2 cellular contexts compared by ENCODE assay signal in the genomic region with DNA sequence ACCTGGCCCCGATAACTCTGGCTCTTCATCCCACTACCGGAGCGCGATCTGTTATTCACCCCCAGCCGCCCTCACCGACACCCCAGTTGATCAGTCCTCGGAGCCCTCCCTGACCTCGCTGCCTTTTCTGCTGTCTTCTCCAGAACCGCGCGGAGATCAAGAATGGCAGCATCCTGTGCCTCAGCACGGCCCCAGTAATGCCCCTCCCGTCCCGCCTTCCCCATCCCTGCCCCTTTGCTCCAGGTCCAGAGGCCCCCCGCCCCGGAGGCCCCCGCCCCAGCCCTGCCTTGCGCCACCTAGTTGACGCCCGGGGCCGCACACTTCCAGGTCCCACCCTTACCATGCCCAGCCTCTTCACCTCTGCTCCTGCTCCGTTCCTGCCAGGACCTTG.
TF ChIP-seq lines count a peak whose summit lies in the region.

No MANE protein-coding gene starts in this region.

TF ChIP-seq in HCT116, 20 proteins besides CTCF, POLR2A, EP300 and RAD21:
- no peak for TF ChIP-seq ZFX (IDR thresholded peaks at IDR 0.05)
- no peak for TF ChIP-seq EGR1 (IDR thresholded peaks at IDR 0.05; ENCODE audit: low read depth)
- TF ChIP-seq, protein P1, sequence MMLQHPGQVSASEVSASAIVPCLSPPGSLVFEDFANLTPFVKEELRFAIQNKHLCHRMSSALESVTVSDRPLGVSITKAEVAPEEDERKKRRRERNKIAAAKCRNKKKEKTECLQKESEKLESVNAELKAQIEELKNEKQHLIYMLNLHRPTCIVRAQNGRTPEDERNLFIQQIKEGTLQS (IDR thresholded peaks at IDR 0.05), result no peak
- no peak for TF ChIP-seq SP1 (IDR thresholded peaks at IDR 0.05; ENCODE audit: low read depth)
- TF ChIP-seq, protein P2, sequence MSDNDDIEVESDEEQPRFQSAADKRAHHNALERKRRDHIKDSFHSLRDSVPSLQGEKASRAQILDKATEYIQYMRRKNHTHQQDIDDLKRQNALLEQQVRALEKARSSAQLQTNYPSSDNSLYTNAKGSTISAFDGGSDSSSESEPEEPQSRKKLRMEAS (IDR thresholded peaks at IDR 0.05), result no peak
- TF ChIP-seq EZH2phosphoT487 (IDR thresholded peaks at IDR 0.05; ENCODE audit: borderline replicate concordance), result no peak
- TF ChIP-seq JUND (IDR thresholded peaks at IDR 0.05), result no peak
- no peak for TF ChIP-seq FOSL1 (IDR thresholded peaks at IDR 0.05; ENCODE audit: low read depth)
- no peak for TF ChIP-seq YY1 (IDR thresholded peaks at IDR 0.05; ENCODE audit: extremely low read depth, insufficient replicate concordance, low read depth, low read length)
- no peak for TF ChIP-seq ZNF274 (IDR thresholded peaks at IDR 0.05; ENCODE audit: low read depth, low read length)

TF ChIP-seq in K562, 482 proteins besides CTCF, POLR2A, EP300 and RAD21:
- TF ChIP-seq MYBL2 (IDR thresholded peaks at IDR 0.05; ENCODE audit: low read depth) (no peak), MYBL2 (CRISPR knock-in tag; IDR thresholded peaks at IDR 0.05; ENCODE audit: borderline replicate concordance) (no peak), RFX7 (CRISPR knock-in tag; IDR thresholded peaks at IDR 0.05) (no peak), FOXJ3 (CRISPR knock-in tag; IDR thresholded peaks at IDR 0.05) (no peak), CBFB (CRISPR knock-in tag; IDR thresholded peaks at IDR 0.05) (no peak), ZNF696 (CRISPR knock-in tag; conservative IDR thresholded peaks at IDR 0.05) (no peak)
- TF ChIP-seq, protein P3, sequence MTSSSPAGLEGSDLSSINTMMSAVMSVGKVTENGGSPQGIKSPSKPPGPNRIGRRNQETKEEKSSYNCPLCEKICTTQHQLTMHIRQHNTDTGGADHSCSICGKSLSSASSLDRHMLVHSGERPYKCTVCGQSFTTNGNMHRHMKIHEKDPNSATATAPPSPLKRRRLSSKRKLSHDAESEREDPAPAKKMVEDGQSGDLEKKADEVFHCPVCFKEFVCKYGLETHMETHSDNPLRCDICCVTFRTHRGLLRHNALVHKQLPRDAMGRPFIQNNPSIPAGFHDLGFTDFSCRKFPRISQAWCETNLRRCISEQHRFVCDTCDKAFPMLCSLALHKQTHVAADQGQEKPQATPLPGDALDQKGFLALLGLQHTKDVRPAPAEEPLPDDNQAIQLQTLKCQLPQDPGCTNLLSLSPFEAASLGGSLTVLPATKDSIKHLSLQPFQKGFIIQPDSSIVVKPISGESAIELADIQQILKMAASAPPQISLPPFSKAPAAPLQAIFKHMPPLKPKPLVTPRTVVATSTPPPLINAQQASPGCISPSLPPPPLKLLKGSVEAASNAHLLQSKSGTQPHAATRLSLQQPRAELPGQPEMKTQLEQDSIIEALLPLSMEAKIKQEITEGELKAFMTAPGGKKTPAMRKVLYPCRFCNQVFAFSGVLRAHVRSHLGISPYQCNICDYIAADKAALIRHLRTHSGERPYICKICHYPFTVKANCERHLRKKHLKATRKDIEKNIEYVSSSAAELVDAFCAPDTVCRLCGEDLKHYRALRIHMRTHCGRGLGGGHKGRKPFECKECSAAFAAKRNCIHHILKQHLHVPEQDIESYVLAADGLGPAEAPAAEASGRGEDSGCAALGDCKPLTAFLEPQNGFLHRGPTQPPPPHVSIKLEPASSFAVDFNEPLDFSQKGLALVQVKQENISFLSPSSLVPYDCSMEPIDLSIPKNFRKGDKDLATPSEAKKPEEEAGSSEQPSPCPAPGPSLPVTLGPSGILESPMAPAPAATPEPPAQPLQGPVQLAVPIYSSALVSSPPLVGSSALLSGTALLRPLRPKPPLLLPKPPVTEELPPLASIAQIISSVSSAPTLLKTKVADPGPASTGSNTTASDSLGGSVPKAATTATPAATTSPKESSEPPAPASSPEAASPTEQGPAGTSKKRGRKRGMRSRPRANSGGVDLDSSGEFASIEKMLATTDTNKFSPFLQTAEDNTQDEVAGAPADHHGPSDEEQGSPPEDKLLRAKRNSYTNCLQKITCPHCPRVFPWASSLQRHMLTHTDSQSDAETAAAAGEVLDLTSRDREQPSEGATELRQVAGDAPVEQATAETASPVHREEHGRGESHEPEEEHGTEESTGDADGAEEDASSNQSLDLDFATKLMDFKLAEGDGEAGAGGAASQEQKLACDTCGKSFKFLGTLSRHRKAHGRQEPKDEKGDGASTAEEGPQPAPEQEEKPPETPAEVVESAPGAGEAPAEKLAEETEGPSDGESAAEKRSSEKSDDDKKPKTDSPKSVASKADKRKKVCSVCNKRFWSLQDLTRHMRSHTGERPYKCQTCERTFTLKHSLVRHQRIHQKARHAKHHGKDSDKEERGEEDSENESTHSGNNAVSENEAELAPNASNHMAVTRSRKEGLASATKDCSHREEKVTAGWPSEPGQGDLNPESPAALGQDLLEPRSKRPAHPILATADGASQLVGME (CRISPR knock-in tag; IDR thresholded peaks at IDR 0.05), result no peak
- TF ChIP-seq, protein P4, sequence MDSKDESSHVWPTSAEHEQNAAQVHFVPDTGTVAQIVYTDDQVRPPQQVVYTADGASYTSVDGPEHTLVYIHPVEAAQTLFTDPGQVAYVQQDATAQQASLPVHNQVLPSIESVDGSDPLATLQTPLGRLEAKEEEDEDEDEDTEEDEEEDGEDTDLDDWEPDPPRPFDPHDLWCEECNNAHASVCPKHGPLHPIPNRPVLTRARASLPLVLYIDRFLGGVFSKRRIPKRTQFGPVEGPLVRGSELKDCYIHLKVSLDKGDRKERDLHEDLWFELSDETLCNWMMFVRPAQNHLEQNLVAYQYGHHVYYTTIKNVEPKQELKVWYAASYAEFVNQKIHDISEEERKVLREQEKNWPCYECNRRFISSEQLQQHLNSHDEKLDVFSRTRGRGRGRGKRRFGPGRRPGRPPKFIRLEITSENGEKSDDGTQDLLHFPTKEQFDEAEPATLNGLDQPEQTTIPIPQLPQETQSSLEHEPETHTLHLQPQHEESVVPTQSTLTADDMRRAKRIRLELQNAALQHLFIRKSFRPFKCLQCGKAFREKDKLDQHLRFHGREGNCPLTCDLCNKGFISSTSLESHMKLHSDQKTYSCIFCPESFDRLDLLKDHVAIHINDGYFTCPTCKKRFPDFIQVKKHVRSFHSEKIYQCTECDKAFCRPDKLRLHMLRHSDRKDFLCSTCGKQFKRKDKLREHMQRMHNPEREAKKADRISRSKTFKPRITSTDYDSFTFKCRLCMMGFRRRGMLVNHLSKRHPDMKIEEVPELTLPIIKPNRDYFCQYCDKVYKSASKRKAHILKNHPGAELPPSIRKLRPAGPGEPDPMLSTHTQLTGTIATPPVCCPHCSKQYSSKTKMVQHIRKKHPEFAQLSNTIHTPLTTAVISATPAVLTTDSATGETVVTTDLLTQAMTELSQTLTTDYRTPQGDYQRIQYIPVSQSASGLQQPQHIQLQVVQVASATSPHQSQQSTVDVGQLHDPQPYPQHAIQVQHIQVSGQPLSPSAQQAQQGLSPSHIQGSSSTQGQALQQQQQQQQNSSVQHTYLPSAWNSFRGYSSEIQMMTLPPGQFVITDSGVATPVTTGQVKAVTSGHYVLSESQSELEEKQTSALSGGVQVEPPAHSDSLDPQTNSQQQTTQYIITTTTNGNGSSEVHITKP (IDR thresholded peaks at IDR 0.05; ENCODE audit: partially characterized antibody), result no peak
